Comparison of ENCODE assay signal across 17 cellular contexts in genomic region chr1:61004269-61005003, GRCh38.
DNase-seq lines count a peak whose midpoint lies in the region; ATAC-seq and TF ChIP-seq lines count a peak whose summit lies in the region.
"Had no signal": no experiment of that assay in that cellular context is flagged by ENCODE, and none has a peak within 500 bp of the region (broad histone marks: within the 10 kb centered on the region; RNA-seq: fewer than 3 reads in every experiment).

No MANE protein-coding gene starts in this region.

- H3K9ac ChIP-seq in adipocyte (ENCODE audit: low read length), result no peak overlapping the region

- H3K27me3 ChIP-seq in right atrium auricular region (no peaks in the 10 kb centered on the region), adipocyte (replicated peaks; ENCODE audit: control insufficient read depth, insufficient read depth, low read length) (no peaks in the 10 kb centered on the region), gastroesophageal sphincter (no peaks in the 10 kb centered on the region), upper lobe of left lung (no peaks in the 10 kb centered on the region)

- TF ChIP-seq EP300 in gastroesophageal sphincter (IDR thresholded peaks at IDR 0.05) (no peak), upper lobe of left lung (IDR thresholded peaks at IDR 0.05) (no peak)

- intact Hi-C loops in Right ventricle myocardium inferior (cut with DNase I), result no loop called here

- no peaks in the 10 kb centered on the region for H3K4me1 ChIP-seq in right atrium auricular region
- peaks cover 5% of the 10 kb centered on the region for H3K4me1 ChIP-seq in adipocyte (ENCODE audit: control insufficient read depth, insufficient read depth, low read length)
- H3K4me1 ChIP-seq in gastroesophageal sphincter, result no peaks in the 10 kb centered on the region
- peaks cover 0 to 12% (median 5%) of the 10 kb centered on the region in 4 donors for H3K4me1 ChIP-seq in upper lobe of left lung

- no peaks in the 10 kb centered on the region for H3K9me3 ChIP-seq in right atrium auricular region
- no peaks in the 10 kb centered on the region for H3K9me3 ChIP-seq in adipocyte (ENCODE audit: control insufficient read depth, low read length)
- H3K9me3 ChIP-seq in gastroesophageal sphincter, result no peaks in the 10 kb centered on the region
- H3K9me3 ChIP-seq in upper lobe of left lung, result no peaks in the 10 kb centered on the region

- no peak for TF ChIP-seq CTCF in right atrium auricular region (IDR thresholded peaks at IDR 0.05)
- no peak for TF ChIP-seq CTCF in gastroesophageal sphincter (IDR thresholded peaks at IDR 0.05)
- no peak for TF ChIP-seq CTCF in upper lobe of left lung (IDR thresholded peaks at IDR 0.05)

- TF ChIP-seq POLR2A in gastroesophageal sphincter (IDR thresholded peaks at IDR 0.05), result no peak
- TF ChIP-seq POLR2A in upper lobe of left lung (IDR thresholded peaks at IDR 0.05), result no peak

- H3K36me3 ChIP-seq in right atrium auricular region (no peaks in the 10 kb centered on the region), adipocyte (ENCODE audit: control insufficient read depth, insufficient read depth, low read length, severe bottlenecking) (no peaks in the 10 kb centered on the region), gastroesophageal sphincter (no peaks in the 10 kb centered on the region), upper lobe of left lung (no peaks in the 10 kb centered on the region)

- no peak overlapping the region for H3K27ac ChIP-seq in right atrium auricular region
- H3K27ac ChIP-seq in gastroesophageal sphincter, result no peak overlapping the region
- H3K27ac ChIP-seq in upper lobe of left lung, result no peak overlapping the region

- H3K4me3 ChIP-seq in right atrium auricular region, result no peak overlapping the region
- H3K4me3 ChIP-seq in adipocyte (ENCODE audit: low read length), result no peak overlapping the region
- H3K4me3 ChIP-seq in gastroesophageal sphincter, result no peak overlapping the region
- H3K4me3 ChIP-seq in upper lobe of left lung, result no peak overlapping the region

- 60 to 100% methylated on average over 1 of the region's 4 CpGs for WGBS in gastroesophageal sphincter (ENCODE audit: low coverage in 1 of 2), 2 donors
- WGBS in upper lobe of left lung, 2 donors, result 45 to 60% methylated on average over 4 of the region's 4 CpGs

- ATAC-seq in Right ventricle myocardium inferior (peak; percentile 51), gastroesophageal sphincter (peak; percentile 43), upper lobe of left lung (ENCODE audit: low FRiP score in 2 of 2) (peak; percentile 54 to 70), GM21447 (IDR thresholded peaks at IDR 0.05; ENCODE audit: unreplicated experiment) (no peak)
- ATAC-seq: stimulated activated naive CD8-positive, alpha-beta T cell treated with anti-CD3 and anti-CD28 coated beads, Interleukin-15, amount 100 ng/mL, for 72 hours; WTC11 had no signal

- DNase-seq in Right ventricle myocardium inferior (ENCODE audit: missing footprints), result no peak
- DNase-seq in right atrium auricular region (ENCODE audit: low spot score), result no peak
- peak; percentile 89 for DNase-seq in adipocyte (ENCODE audit: low read depth)
- no peak for DNase-seq in upper lobe of left lung
- no peak for DNase-seq in DMS79 (lab: John Stamatoyannopoulos, UW)
- DNase-seq in NCI-H2081 treated with DMSO at 0.1 percent for 48 hours (lab: John Stamatoyannopoulos, UW), result no peak
- DNase-seq: ACHN; anterior cingulate cortex; CD4-positive, alpha-beta T cell; DND-41; NCI-H1105 treated with DMSO at 0.1 percent for 48 hours; NCI-H2171 treated with DMSO at 0.1 percent for 48 hours; retina; stimulated activated naive CD8-positive, alpha-beta T cell treated with anti-CD3 and anti-CD28 coated beads, Interleukin-15, amount 100 ng/mL, for 72 hours had no signal
